Comparison of ENCODE assay signal across 10 cellular contexts in genomic region chr12:102167821-102168605, GRCh38. TPM values are rescaled to one million over a fixed set of nuclear protein-coding genes. Genes with fewer than 3 reads are reported as not detected.
DNase-seq lines count a peak whose midpoint lies in the region; ATAC-seq and TF ChIP-seq lines count a peak whose summit lies in the region.
"Had no signal": no experiment of that assay in that cellular context is flagged by ENCODE, and none has a peak within 500 bp of the region (broad histone marks: within the 10 kb centered on the region; RNA-seq: fewer than 3 reads in every experiment).

No MANE protein-coding gene starts in this region.

- TF ChIP-seq CTCF in GM23338 (conservative IDR thresholded peaks at IDR 0.05; ENCODE audit: low read depth in 2 of 2): no peak

- H3K4me2 ChIP-seq in GM23338: no peak overlapping the region

- no peaks in the 10 kb centered on the region for H3K79me2 ChIP-seq in GM23338 (replicated peaks; ENCODE audit: insufficient read depth)

- no peaks in the 10 kb centered on the region; the same call in 2 of the 3 replicates for H3K36me3 Mint-ChIP-seq in GM23338 (ENCODE audit: low read depth)
- H3K36me3 Mint-ChIP-seq: natural killer cell treated with Interleukin-12 subunit alpha and Interleukin-12 subunit beta and Interleukin-15 and Interleukin-18, amount 100 ng/mL, for 72 hours had no signal

- no peaks in the 10 kb centered on the region for H3K36me3 ChIP-seq in GM23338 (ENCODE audit: insufficient read depth)

- no peaks in the 10 kb centered on the region for H3K4me1 Mint-ChIP-seq in GM23338

- H3K4me3 ChIP-seq in GM23338: no peak overlapping the region

- DNase-seq in fibroblast of peridontal ligament (ENCODE audit: extremely low read depth) (peak; percentile 66), GM23338 (ENCODE audit: low spot score) (no peak), retina (no peak), posterior cingulate gyrus (no peak), SK-N-DZ (ENCODE audit: low spot score) (no peak)
- DNase-seq: DND-41 had no signal

- ATAC-seq in GM18502 (IDR thresholded peaks at IDR 0.05; ENCODE audit: poor library complexity, unreplicated experiment): peak; percentile 76
- peak; percentile 60 for ATAC-seq in GM21515 (IDR thresholded peaks at IDR 0.05; ENCODE audit: unreplicated experiment)
- ATAC-seq in HG03565 (IDR thresholded peaks at IDR 0.05; ENCODE audit: unreplicated experiment): peak; percentile 53
- ATAC-seq in GM23338: no peak

- H4K20me1 ChIP-seq in GM23338 (replicated peaks; ENCODE audit: insufficient read depth): no peaks in the 10 kb centered on the region

- no peak overlapping the region for H2AFZ ChIP-seq in GM23338

- H3K27ac ChIP-seq in GM23338 (ENCODE audit: low read depth): no peak overlapping the region

- H3F3A ChIP-seq in GM23338 (replicated peaks; ENCODE audit: low read depth): no peaks in the 10 kb centered on the region

- no peaks in the 10 kb centered on the region for H3K9me3 Mint-ChIP-seq in GM23338
- H3K9me3 Mint-ChIP-seq: natural killer cell treated with Interleukin-12 subunit alpha and Interleukin-12 subunit beta and Interleukin-15 and Interleukin-18, amount 100 ng/mL, for 72 hours had no signal

- H3K4me1 ChIP-seq in GM23338 (ENCODE audit: insufficient read depth): no peaks in the 10 kb centered on the region

- H3K9me2 ChIP-seq in GM23338 (ENCODE audit: insufficient read depth): no peaks in the 10 kb centered on the region

- H3K27me3 Mint-ChIP-seq in GM23338 (ENCODE audit: insufficient read depth, low read depth, poor library complexity): no peaks in the 10 kb centered on the region
- H3K27me3 Mint-ChIP-seq: natural killer cell treated with Interleukin-12 subunit alpha and Interleukin-12 subunit beta and Interleukin-15 and Interleukin-18, amount 100 ng/mL, for 72 hours had no signal

- no peak overlapping the region for H3K4me3 Mint-ChIP-seq in GM23338
- H3K4me3 Mint-ChIP-seq: natural killer cell treated with Interleukin-12 subunit alpha and Interleukin-12 subunit beta and Interleukin-15 and Interleukin-18, amount 100 ng/mL, for 72 hours had no signal

- no peaks in the 10 kb centered on the region for H3K27me3 ChIP-seq in GM23338 (ENCODE audit: insufficient read depth)

- H3K27ac Mint-ChIP-seq in GM23338: no peak overlapping the region
- H3K27ac Mint-ChIP-seq: natural killer cell treated with Interleukin-12 subunit alpha and Interleukin-12 subunit beta and Interleukin-15 and Interleukin-18, amount 100 ng/mL, for 72 hours had no signal

- intact Hi-C loops in posterior cingulate gyrus (cut with DNase I): loop anchor here (10.0 kb wide), 1 partner anchor 307 kb away; no protein-coding TSS in a partner anchor

TF ChIP-seq in GM23338, 12 proteins besides CTCF, POLR2A, EP300 and RAD21:
- TF ChIP-seq ZNF331 (CRISPR knock-in tag; IDR thresholded peaks at IDR 0.05; ENCODE audit: low read depth): no peak
- TF ChIP-seq POLR2AphosphoS5 (IDR thresholded peaks at IDR 0.05; ENCODE audit: low read depth): no peak
- no peak for TF ChIP-seq CREB1 (CRISPR knock-in tag; IDR thresholded peaks at IDR 0.05; ENCODE audit: low read depth)
TF ChIP-seq in GM23338: peak in this region for 0.

RNA-seq across cellular contexts. Expression of gene PMCH, which starts 29.6 kb away (rescaled TPM):
- not detected in 2 replicates for total RNA-seq in GM23338 (2014; rRNA removed; shearing (Covaris generic))
- polyA plus RNA-seq in GM23338 (2016; fragmentation: Nextera tagmentation; extraction: Ambion mirVana): 0.64 and 1.1 TPM in 2 replicates
- not detected in 2 replicates for polyA plus RNA-seq in SK-N-DZ (2014; cell fraction: cytosol; rRNA removed)
- polyA plus RNA-seq in SK-N-DZ (2014; cell fraction: nucleus; rRNA removed): not detected in 2 replicates
- total RNA-seq: natural killer cell treated with Interleukin-12 subunit alpha and Interleukin-12 subunit beta and Interleukin-15 and Interleukin-18, amount 100 ng/mL, for 72 hours had no signal

RNA-seq across cellular contexts. Expression of gene PARPBP, which starts 48.0 kb away (rescaled TPM):
- 44.6 and 44.8 TPM in 2 replicates for total RNA-seq in GM23338 (2014; rRNA removed; shearing (Covaris generic))
- polyA plus RNA-seq in GM23338 (2016; fragmentation: Nextera tagmentation; extraction: Ambion mirVana): 31.7 and 37.3 TPM in 2 replicates
- polyA plus RNA-seq in SK-N-DZ (2014; cell fraction: cytosol; rRNA removed): 53.5 and 57.5 TPM in 2 replicates
- 61.7 and 65.4 TPM in 2 replicates for polyA plus RNA-seq in SK-N-DZ (2014; cell fraction: nucleus; rRNA removed)

RNA-seq across cellular contexts. Expression of gene NUP37, which starts 48.1 kb away (rescaled TPM):
- total RNA-seq in GM23338 (2014; rRNA removed; shearing (Covaris generic)): 79.4 and 105 TPM in 2 replicates
- polyA plus RNA-seq in GM23338 (2016; fragmentation: Nextera tagmentation; extraction: Ambion mirVana): 63.3 and 68.7 TPM in 2 replicates
- polyA plus RNA-seq in SK-N-DZ (2014; cell fraction: cytosol; rRNA removed): 106 and 122 TPM in 2 replicates
- 58.4 and 62.7 TPM in 2 replicates for polyA plus RNA-seq in SK-N-DZ (2014; cell fraction: nucleus; rRNA removed)
